ENCODE assay signal across 2 cellular contexts in the genomic region with DNA sequence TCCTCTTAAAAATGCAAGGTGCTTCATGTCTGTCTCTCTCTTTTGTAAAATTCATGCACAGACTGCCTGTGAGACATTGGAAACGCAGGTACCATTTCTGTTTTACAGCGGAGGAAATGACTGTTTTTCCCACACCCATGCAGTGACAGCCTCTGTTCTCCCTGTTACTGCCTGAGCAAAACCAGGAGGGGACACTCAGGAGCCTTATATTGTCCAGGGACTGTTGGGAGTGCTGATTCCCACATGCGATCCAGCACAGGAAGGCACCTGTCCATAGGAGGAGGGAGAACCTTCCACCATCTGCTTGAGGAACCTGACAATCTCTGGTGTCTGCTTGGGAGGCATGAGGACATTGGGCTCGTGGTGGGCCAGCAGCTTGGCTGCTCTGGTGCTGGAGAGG.
TF ChIP-seq lines count a peak whose summit lies in the region.

No MANE protein-coding gene starts in this region.

TF ChIP-seq in GM23338, 12 proteins besides CTCF, POLR2A, EP300 and RAD21:
- no peak for TF ChIP-seq EZH2phosphoT487 (IDR thresholded peaks at IDR 0.05; ENCODE audit: unreplicated experiment)
- no peak for TF ChIP-seq ZNF331 (CRISPR knock-in tag; IDR thresholded peaks at IDR 0.05; ENCODE audit: low read depth)
- TF ChIP-seq STAT1 (IDR thresholded peaks at IDR 0.05; ENCODE audit: unreplicated experiment), result no peak
- TF ChIP-seq EZH2 (IDR thresholded peaks at IDR 0.05; ENCODE audit: low read depth, unreplicated experiment), result no peak

TF ChIP-seq in K562, 482 proteins besides CTCF, POLR2A, EP300 and RAD21:
- no peak for TF ChIP-seq ZNF165 (CRISPR knock-in tag; IDR thresholded peaks at IDR 0.05; ENCODE audit: borderline replicate concordance)
- TF ChIP-seq, protein P1, sequence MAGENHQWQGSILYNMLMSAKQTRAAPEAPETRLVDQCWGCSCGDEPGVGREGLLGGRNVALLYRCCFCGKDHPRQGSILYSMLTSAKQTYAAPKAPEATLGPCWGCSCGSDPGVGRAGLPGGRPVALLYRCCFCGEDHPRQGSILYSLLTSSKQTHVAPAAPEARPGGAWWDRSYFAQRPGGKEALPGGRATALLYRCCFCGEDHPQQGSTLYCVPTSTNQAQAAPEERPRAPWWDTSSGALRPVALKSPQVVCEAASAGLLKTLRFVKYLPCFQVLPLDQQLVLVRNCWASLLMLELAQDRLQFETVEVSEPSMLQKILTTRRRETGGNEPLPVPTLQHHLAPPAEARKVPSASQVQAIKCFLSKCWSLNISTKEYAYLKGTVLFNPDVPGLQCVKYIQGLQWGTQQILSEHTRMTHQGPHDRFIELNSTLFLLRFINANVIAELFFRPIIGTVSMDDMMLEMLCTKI (IDR thresholded peaks at IDR 0.05; ENCODE audit: partially characterized antibody), result no peak
- TF ChIP-seq, protein P2, sequence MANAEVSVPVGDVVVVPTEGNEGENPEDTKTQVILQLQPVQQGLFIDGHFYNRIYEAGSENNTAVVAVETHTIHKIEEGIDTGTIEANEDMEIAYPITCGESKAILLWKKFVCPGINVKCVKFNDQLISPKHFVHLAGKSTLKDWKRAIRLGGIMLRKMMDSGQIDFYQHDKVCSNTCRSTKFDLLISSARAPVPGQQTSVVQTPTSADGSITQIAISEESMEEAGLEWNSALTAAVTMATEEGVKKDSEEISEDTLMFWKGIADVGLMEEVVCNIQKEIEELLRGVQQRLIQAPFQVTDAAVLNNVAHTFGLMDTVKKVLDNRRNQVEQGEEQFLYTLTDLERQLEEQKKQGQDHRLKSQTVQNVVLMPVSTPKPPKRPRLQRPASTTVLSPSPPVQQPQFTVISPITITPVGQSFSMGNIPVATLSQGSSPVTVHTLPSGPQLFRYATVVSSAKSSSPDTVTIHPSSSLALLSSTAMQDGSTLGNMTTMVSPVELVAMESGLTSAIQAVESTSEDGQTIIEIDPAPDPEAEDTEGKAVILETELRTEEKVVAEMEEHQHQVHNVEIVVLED (CRISPR knock-in tag; IDR thresholded peaks at IDR 0.05), result no peak
- TF ChIP-seq ESRRB (CRISPR knock-in tag; IDR thresholded peaks at IDR 0.05; ENCODE audit: borderline replicate concordance), result no peak
- no peak for TF ChIP-seq POLR2AphosphoS5 (IDR thresholded peaks at IDR 0.05; ENCODE audit: control insufficient read depth, insufficient read depth, low read depth, low read length)
- TF ChIP-seq, protein P3, sequence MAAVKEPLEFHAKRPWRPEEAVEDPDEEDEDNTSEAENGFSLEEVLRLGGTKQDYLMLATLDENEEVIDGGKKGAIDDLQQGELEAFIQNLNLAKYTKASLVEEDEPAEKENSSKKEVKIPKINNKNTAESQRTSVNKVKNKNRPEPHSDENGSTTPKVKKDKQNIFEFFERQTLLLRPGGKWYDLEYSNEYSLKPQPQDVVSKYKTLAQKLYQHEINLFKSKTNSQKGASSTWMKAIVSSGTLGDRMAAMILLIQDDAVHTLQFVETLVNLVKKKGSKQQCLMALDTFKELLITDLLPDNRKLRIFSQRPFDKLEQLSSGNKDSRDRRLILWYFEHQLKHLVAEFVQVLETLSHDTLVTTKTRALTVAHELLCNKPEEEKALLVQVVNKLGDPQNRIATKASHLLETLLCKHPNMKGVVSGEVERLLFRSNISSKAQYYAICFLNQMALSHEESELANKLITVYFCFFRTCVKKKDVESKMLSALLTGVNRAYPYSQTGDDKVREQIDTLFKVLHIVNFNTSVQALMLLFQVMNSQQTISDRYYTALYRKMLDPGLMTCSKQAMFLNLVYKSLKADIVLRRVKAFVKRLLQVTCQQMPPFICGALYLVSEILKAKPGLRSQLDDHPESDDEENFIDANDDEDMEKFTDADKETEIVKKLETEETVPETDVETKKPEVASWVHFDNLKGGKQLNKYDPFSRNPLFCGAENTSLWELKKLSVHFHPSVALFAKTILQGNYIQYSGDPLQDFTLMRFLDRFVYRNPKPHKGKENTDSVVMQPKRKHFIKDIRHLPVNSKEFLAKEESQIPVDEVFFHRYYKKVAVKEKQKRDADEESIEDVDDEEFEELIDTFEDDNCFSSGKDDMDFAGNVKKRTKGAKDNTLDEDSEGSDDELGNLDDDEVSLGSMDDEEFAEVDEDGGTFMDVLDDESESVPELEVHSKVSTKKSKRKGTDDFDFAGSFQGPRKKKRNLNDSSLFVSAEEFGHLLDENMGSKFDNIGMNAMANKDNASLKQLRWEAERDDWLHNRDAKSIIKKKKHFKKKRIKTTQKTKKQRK (IDR thresholded peaks at IDR 0.05; ENCODE audit: borderline replicate concordance, low read depth, low read length), result no peak
- TF ChIP-seq, protein P4, sequence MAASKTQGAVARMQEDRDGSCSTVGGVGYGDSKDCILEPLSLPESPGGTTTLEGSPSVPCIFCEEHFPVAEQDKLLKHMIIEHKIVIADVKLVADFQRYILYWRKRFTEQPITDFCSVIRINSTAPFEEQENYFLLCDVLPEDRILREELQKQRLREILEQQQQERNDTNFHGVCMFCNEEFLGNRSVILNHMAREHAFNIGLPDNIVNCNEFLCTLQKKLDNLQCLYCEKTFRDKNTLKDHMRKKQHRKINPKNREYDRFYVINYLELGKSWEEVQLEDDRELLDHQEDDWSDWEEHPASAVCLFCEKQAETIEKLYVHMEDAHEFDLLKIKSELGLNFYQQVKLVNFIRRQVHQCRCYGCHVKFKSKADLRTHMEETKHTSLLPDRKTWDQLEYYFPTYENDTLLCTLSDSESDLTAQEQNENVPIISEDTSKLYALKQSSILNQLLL (CRISPR knock-in tag; IDR thresholded peaks at IDR 0.05; ENCODE audit: borderline replicate concordance), result no peak
- no peak for TF ChIP-seq TAL1 (IDR thresholded peaks at IDR 0.05)
- TF ChIP-seq TEAD1 (CRISPR knock-in tag; IDR thresholded peaks at IDR 0.05), result no peak
- no peak for TF ChIP-seq NFIX (CRISPR knock-in tag; IDR thresholded peaks at IDR 0.05; ENCODE audit: low read depth)
- no peak for TF ChIP-seq ZNF76 (CRISPR knock-in tag; IDR thresholded peaks at IDR 0.05; ENCODE audit: borderline replicate concordance)
- TF ChIP-seq, protein P5, sequence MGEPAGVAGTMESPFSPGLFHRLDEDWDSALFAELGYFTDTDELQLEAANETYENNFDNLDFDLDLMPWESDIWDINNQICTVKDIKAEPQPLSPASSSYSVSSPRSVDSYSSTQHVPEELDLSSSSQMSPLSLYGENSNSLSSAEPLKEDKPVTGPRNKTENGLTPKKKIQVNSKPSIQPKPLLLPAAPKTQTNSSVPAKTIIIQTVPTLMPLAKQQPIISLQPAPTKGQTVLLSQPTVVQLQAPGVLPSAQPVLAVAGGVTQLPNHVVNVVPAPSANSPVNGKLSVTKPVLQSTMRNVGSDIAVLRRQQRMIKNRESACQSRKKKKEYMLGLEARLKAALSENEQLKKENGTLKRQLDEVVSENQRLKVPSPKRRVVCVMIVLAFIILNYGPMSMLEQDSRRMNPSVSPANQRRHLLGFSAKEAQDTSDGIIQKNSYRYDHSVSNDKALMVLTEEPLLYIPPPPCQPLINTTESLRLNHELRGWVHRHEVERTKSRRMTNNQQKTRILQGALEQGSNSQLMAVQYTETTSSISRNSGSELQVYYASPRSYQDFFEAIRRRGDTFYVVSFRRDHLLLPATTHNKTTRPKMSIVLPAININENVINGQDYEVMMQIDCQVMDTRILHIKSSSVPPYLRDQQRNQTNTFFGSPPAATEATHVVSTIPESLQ (CRISPR knock-in tag; IDR thresholded peaks at IDR 0.05), result no peak
- no peak for TF ChIP-seq TARDBP (IDR thresholded peaks at IDR 0.05)
